Comparison of ENCODE assay signal across 8 cellular contexts in the genomic region with DNA sequence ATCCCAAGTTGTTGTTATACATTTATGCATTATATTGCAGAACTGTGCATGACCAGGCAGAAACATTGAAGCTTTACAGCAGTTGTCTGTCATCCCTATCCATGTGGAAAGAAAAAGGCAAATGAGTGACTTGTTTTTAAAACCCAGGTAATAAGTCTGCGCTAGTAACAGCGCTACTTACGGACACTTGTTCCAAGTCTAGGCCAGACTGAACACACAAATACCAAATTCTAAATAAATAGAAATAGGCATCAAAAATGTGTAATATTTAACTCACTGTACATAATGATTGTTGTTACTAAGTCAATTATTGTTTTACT. TPM values are rescaled to one million over a fixed set of nuclear protein-coding genes. Genes with fewer than 3 reads are reported as not detected.
DNase-seq lines count a peak whose midpoint lies in the region; ATAC-seq, FAIRE-seq and TF ChIP-seq lines count a peak whose summit lies in the region.

No MANE protein-coding gene starts in this region.

- intact Hi-C loops in MCF 10A (cut with micrococcal nuclease) (loop anchor here (1.0 to 5.0 kb wide), 7 partner anchors 32 to 552 kb away; no protein-coding TSS in a partner anchor), aorta (cut with DNase I) (loop anchor here (2.0 to 10.0 kb wide), 6 partner anchors 57 to 710 kb away; no protein-coding TSS in a partner anchor)

- H3K27ac Mint-ChIP-seq in stimulated activated naive CD8-positive, alpha-beta T cell treated with anti-CD3 and anti-CD28 coated beads, Interleukin-15, Interleukin-2, amounts not matched to agents 100 ng/mL and 50 ng/mL, for 24 hours, result peak overlapping the region; percentile 78
- peak overlapping the region; percentile 86 for H3K27ac Mint-ChIP-seq in MCF 10A (ENCODE audit: low read depth, unreplicated experiment)

- H3K9me3 ChIP-seq in mononuclear cell (ENCODE audit: low read depth, low read length) (no peaks in the 10 kb centered on the region), aorta (ENCODE audit: control insufficient read depth, low read length) (no peaks in the 10 kb centered on the region)

- H3K36me3 Mint-ChIP-seq in stimulated activated naive CD8-positive, alpha-beta T cell treated with anti-CD3 and anti-CD28 coated beads, Interleukin-15, Interleukin-2, amounts not matched to agents 100 ng/mL and 50 ng/mL, for 24 hours (ENCODE audit: low read depth), result no peaks in the 10 kb centered on the region
- no peaks in the 10 kb centered on the region for H3K36me3 Mint-ChIP-seq in MCF 10A (ENCODE audit: insufficient read depth, unreplicated experiment)

- no peak for TF ChIP-seq CTCF in MCF 10A (IDR thresholded peaks at IDR 0.05; ENCODE audit: unreplicated experiment)

- H3K4me1 Mint-ChIP-seq in stimulated activated naive CD8-positive, alpha-beta T cell treated with anti-CD3 and anti-CD28 coated beads, Interleukin-15, Interleukin-2, amounts not matched to agents 100 ng/mL and 50 ng/mL, for 24 hours (ENCODE audit: low read depth), result peaks cover 55% of the 10 kb centered on the region
- H3K4me1 Mint-ChIP-seq in MCF 10A (ENCODE audit: insufficient read depth, unreplicated experiment), result no peaks in the 10 kb centered on the region

- BruUV-seq in MCF 10A (replicated peaks; lab: Mats Ljungman, UMichigan), result no TSS peak

- FAIRE-seq in RCC 7860 (lab: Jason Lieb, UNC), result no peak
- no peak for FAIRE-seq in GM19239 (lab: Jason Lieb, UNC)

- H3K36me3 ChIP-seq in aorta (ENCODE audit: control insufficient read depth in 1 of 2, insufficient read depth in 2 of 2, low read length in 1 of 2), result no peaks in the 10 kb centered on the region

- 67 to 69% methylated on average over 3 of the region's 3 CpGs for WGBS in aorta, 2 donors

- H3K27me3 ChIP-seq in mononuclear cell (ENCODE audit: insufficient read depth, low read length), result no peaks in the 10 kb centered on the region
- no peaks in the 10 kb centered on the region for H3K27me3 ChIP-seq in aorta (ENCODE audit: control insufficient read depth in 1 of 2, insufficient read depth in 2 of 2, low read length in 1 of 2)

- POLR2A ChIA-PET in MCF 10A (lab: Yijun Ruan, JAX), result interaction anchor here (0.7 to 5.1 kb wide), 18 partner anchors 8 to 496 kb away, joined by 3 to 82 read pairs (median 13); partner anchors contain the start of gene MGST2

- peaks cover 21% of the 10 kb centered on the region for H3K27me3 Mint-ChIP-seq in stimulated activated naive CD8-positive, alpha-beta T cell treated with anti-CD3 and anti-CD28 coated beads, Interleukin-15, Interleukin-2, amounts not matched to agents 100 ng/mL and 50 ng/mL, for 24 hours
- H3K27me3 Mint-ChIP-seq in MCF 10A (ENCODE audit: insufficient read depth, unreplicated experiment), result no peaks in the 10 kb centered on the region

- H3K4me3 ChIP-seq in mononuclear cell (ENCODE audit: low read length) (peak overlapping the region; percentile 73), aorta (ENCODE audit: low read length in 2 of 2) (peak overlapping the region; percentile 93 to 94)

- H3K9me3 Mint-ChIP-seq in stimulated activated naive CD8-positive, alpha-beta T cell treated with anti-CD3 and anti-CD28 coated beads, Interleukin-15, Interleukin-2, amounts not matched to agents 100 ng/mL and 50 ng/mL, for 24 hours, result no peaks in the 10 kb centered on the region
- H3K9me3 Mint-ChIP-seq in MCF 10A (ENCODE audit: unreplicated experiment), result no peaks in the 10 kb centered on the region

- peak overlapping the region; percentile 94 for H3K4me3 Mint-ChIP-seq in stimulated activated naive CD8-positive, alpha-beta T cell treated with anti-CD3 and anti-CD28 coated beads, Interleukin-15, Interleukin-2, amounts not matched to agents 100 ng/mL and 50 ng/mL, for 24 hours
- H3K4me3 Mint-ChIP-seq in MCF 10A (ENCODE audit: unreplicated experiment), result peak overlapping the region; percentile 95

- no peak overlapping the region for H3K27ac ChIP-seq in aorta (ENCODE audit: low read depth in 1 of 2, low read length in 2 of 2)

- CTCF ChIA-PET in MCF 10A (lab: Yijun Ruan, JAX), result interaction anchor here (0.7 to 1.5 kb wide), 2 partner anchors 98 to 172 kb away, joined by 3 to 5 read pairs; no protein-coding TSS in a partner anchor

- H3K4me1 ChIP-seq in mononuclear cell (ENCODE audit: insufficient read depth, low read length) (peaks cover 45% of the 10 kb centered on the region), aorta (ENCODE audit: control insufficient read depth in 1 of 2, insufficient read depth in 2 of 2, low read length in 2 of 2) (no peaks in the 10 kb centered on the region)

- ATAC-seq in stimulated activated naive CD8-positive, alpha-beta T cell treated with anti-CD3 and anti-CD28 coated beads, Interleukin-15, Interleukin-2, amounts not matched to agents 100 U/mL and 50 U/mL, for 24 hours, result no peak
- ATAC-seq in aorta (ENCODE audit: low FRiP score) (no peak), GM19035 (IDR thresholded peaks at IDR 0.05; ENCODE audit: unreplicated experiment) (no peak)

- no peak for DNase-seq in stimulated activated naive CD8-positive, alpha-beta T cell treated with anti-CD3 and anti-CD28 coated beads, Interleukin-15, Interleukin-2, amounts not matched to agents 100 U/mL and 50 U/mL, for 24 hours
- DNase-seq in MCF 10A (ENCODE audit: unreplicated experiment) (no peak), aorta (no peak), RCC 7860 (ENCODE audit: low spot score) (no peak), GM19239 (ENCODE audit: insufficient read length, low spot score) (no peak)

RNA-seq across cellular contexts. Expression of gene MAML3, which starts 0.5 kb away (rescaled TPM):
- 0.89 and 1.7 TPM in 2 replicates for total RNA-seq in MCF 10A (2022)
- 4.4 TPM for total RNA-seq in mononuclear cell
- 10 to 100 TPM in 1 of 2 donors, 1 to 10 TPM in 1; 8.3 to 10.5 TPM for total RNA-seq in aorta
- 1 to 10 TPM in 1 of 2 donors, under 1 TPM in 1; 0.79 to 1.5 TPM for polyA plus RNA-seq in aorta
